ENCODE assay signal across 1 cellular context in genomic region chr5:137858954-137859353, GRCh38.
TF ChIP-seq lines count a peak whose summit lies in the region.

No MANE protein-coding gene starts in this region.

TF ChIP-seq in HCT116, 20 proteins besides CTCF, POLR2A, EP300 and RAD21 (continued from another document):
- TF ChIP-seq ZBTB33 (IDR thresholded peaks at IDR 0.05; ENCODE audit: extremely low read depth, insufficient replicate concordance, low read length) (no peak), ZFX (IDR thresholded peaks at IDR 0.05) (no peak), CBX3 (IDR thresholded peaks at IDR 0.05; ENCODE audit: low read depth) (no peak), FOSL1 (IDR thresholded peaks at IDR 0.05; ENCODE audit: low read depth) (no peak), POLR2AphosphoS5 (IDR thresholded peaks at IDR 0.05; ENCODE audit: low read depth, low read length) (no peak), SP1 (IDR thresholded peaks at IDR 0.05; ENCODE audit: low read depth) (no peak), ZNF274 (IDR thresholded peaks at IDR 0.05; ENCODE audit: low read depth, low read length) (no peak)
